Comparison of ENCODE assay signal across 24 cellular contexts in genomic region chr11:69209421-69209820, GRCh38. TPM values are rescaled to one million over a fixed set of nuclear protein-coding genes. Genes with fewer than 3 reads are reported as not detected.
"Had no signal": no experiment of that assay in that cellular context is flagged by ENCODE, and none has a peak within 500 bp of the region (broad histone marks: within the 10 kb centered on the region; RNA-seq: fewer than 3 reads in every experiment).

No MANE protein-coding gene starts in this region.

- H3K4me3 Mint-ChIP-seq: central memory CD8-positive, alpha-beta T cell; effector memory CD8-positive, alpha-beta T cell; neural crest cell; type B pancreatic cell had no signal

- H3K36me3 ChIP-seq: esophagus squamous epithelium, gastroesophageal sphincter, ovary had no signal

- H3K4me1 ChIP-seq: esophagus squamous epithelium, gastroesophageal sphincter had no signal

- H3K9me3 Mint-ChIP-seq: central memory CD8-positive, alpha-beta T cell had no signal

- ATAC-seq: effector memory CD8-positive, alpha-beta T cell; gastroesophageal sphincter; left colon; left ventricle myocardium superior; right cardiac atrium had no signal

- DNase-seq: effector memory CD8-positive, alpha-beta T cell; esophagus squamous epithelium; foreskin fibroblast; glutamatergic neuron; kidney; left ventricle myocardium superior; mesenchymal stem cell; naive B cell; nucleus accumbens; ovary; right cardiac atrium; stimulated activated CD4-positive, alpha-beta T cell treated with anti-CD3 and anti-CD28 coated beads, Interleukin-15, amount 100 ng/mL, for 24 hours; stimulated activated CD4-positive, alpha-beta T cell treated with anti-CD3 and anti-CD28 coated beads, Interleukin-1b, Interleukin-23, amount 100 ng/mL, for 48 hours; stimulated activated CD4-positive, alpha-beta T cell treated with anti-CD3 and anti-CD28 coated beads, Interleukin-4, amount 100 ng/mL, for 4 hours; stimulated activated naive CD4-positive, alpha-beta T cell treated with Interleukin-2 at 50 U/mL for 16 hours had no signal

- H3K27ac ChIP-seq: esophagus squamous epithelium, gastroesophageal sphincter, ovary had no signal

- H3K27me3 ChIP-seq: ovary had no signal

- H3K4me3 ChIP-seq: esophagus squamous epithelium, gastroesophageal sphincter, lung, ovary had no signal

- H3K27ac Mint-ChIP-seq: effector memory CD8-positive, alpha-beta T cell; naive B cell; progenitor cell of endocrine pancreas; type B pancreatic cell had no signal

- FAIRE-seq: kidney, urothelium cell line had no signal

RNA-seq across cellular contexts. Expression of gene SMIM38, which starts 53.7 kb away (rescaled TPM):
- total RNA-seq: epithelial cell of proximal tubule, left ventricle myocardium superior had no signal
